1 cellular context compared by ENCODE assay signal in genomic region chr12:74401966-74402365, GRCh38.
TF ChIP-seq lines count a peak whose summit lies in the region.

No MANE protein-coding gene starts in this region.

TF ChIP-seq in K562, 482 proteins besides CTCF, POLR2A, EP300 and RAD21 (continued from another document):
- TF ChIP-seq RREB1 (CRISPR knock-in tag; IDR thresholded peaks at IDR 0.05) (no peak), SMARCA4 (IDR thresholded peaks at IDR 0.05) (no peak), ZNF77 (CRISPR knock-in tag; IDR thresholded peaks at IDR 0.05) (no peak), NONO (IDR thresholded peaks at IDR 0.05; ENCODE audit: low read depth in 2 of 2, low read length in 1 of 2) (no peak), NEUROD1 (IDR thresholded peaks at IDR 0.05; ENCODE audit: borderline replicate concordance, low read depth, low read length, partially characterized antibody) (no peak), SNIP1 (IDR thresholded peaks at IDR 0.05; ENCODE audit: low read depth) (no peak), FOXA1 (IDR thresholded peaks at IDR 0.05; ENCODE audit: borderline replicate concordance) (no peak), ZKSCAN3 (CRISPR knock-in tag; IDR thresholded peaks at IDR 0.05) (no peak), RFX5 (IDR thresholded peaks at IDR 0.05; ENCODE audit: low read depth, low read length) (no peak), ZNF561 (CRISPR knock-in tag; conservative IDR thresholded peaks at IDR 0.05) (no peak), NELFE (IDR thresholded peaks at IDR 0.05; ENCODE audit: insufficient read depth, insufficient read length) (no peak), ZNF764 (CRISPR knock-in tag; IDR thresholded peaks at IDR 0.05; ENCODE audit: low read depth) (no peak), RBM25 (IDR thresholded peaks at IDR 0.05; ENCODE audit: low read depth, low read length, severe bottlenecking) (no peak), HDAC1 (IDR thresholded peaks at IDR 0.05) (no peak), REST (CRISPR knock-in tag; IDR thresholded peaks at IDR 0.05; ENCODE audit: low read depth) (no peak)
